17 cellular contexts compared by ENCODE assay signal in the genomic region with DNA sequence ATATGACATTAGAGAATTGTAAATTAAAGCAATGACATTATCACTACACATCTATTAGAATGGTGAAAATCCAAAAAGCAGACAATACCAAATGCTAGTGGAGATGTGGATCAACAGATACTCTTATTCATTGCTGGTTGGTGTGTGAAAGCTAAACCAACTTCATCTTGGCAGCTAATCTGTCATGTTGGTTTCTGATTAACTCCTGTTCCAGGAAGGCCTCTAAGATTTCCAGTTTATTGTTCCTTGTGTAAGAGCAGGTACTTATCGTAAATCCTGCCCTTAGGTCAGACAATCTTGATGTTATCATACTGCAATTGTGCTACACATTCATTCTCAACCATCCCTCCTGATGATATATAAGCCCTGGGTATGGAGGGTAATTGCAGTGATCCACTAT.
A peak's percentile ranks its signal among the peaks of the same experiment; 100 is the strongest.
DNase-seq lines count a peak whose midpoint lies in the region; ATAC-seq, FAIRE-seq and TF ChIP-seq lines count a peak whose summit lies in the region.
"Had no signal": no experiment of that assay in that cellular context is flagged by ENCODE, and none has a peak within 500 bp of the region (broad histone marks: within the 10 kb centered on the region; RNA-seq: fewer than 3 reads in every experiment).

No MANE protein-coding gene starts in this region.

- H3K36me3 ChIP-seq in mucosa of descending colon (ENCODE audit: low read depth): no peaks in the 10 kb centered on the region
- H3K36me3 ChIP-seq: BLaER1 treated with 17β-estradiol and CSF1 and Interleukin-3, amounts not matched to agents 10 nM and 100 nM had no signal

- TF ChIP-seq CTCF in LNCaP clone FGC (IDR thresholded peaks at IDR 0.05; ENCODE audit: control insufficient read depth, extremely low read depth, insufficient read depth) (no peak), mucosa of descending colon (IDR thresholded peaks at IDR 0.05) (no peak)

- peak; percentile 96 for FAIRE-seq in colon (lab: Jason Lieb, UNC)
- FAIRE-seq: A204.1, D721Med, G401.6, GM12891, GM18507, H54 had no signal

- intact Hi-C loops in mucosa of descending colon (cut with DNase I, micrococcal nuclease): no loop called here

- H3K4me3 ChIP-seq in LNCaP clone FGC (ENCODE audit: low read depth, low read length) (no peak overlapping the region), mucosa of descending colon (no peak overlapping the region)
- H3K4me3 ChIP-seq: BLaER1 treated with 17β-estradiol and CSF1 and Interleukin-3, amounts not matched to agents 10 nM and 100 nM; GM23338 had no signal

- TF ChIP-seq POLR2A in GM18505 (IDR thresholded peaks at IDR 0.05; ENCODE audit: borderline replicate concordance, extremely low read depth, insufficient read depth, insufficient read length): no peak

- ATAC-seq in mucosa of descending colon (peak; percentile 89), GM18505 (IDR thresholded peaks at IDR 0.05; ENCODE audit: unreplicated experiment) (no peak)
- ATAC-seq: CD8-positive, alpha-beta T cell; GM23338 had no signal

- no peaks in the 10 kb centered on the region for H3K4me1 ChIP-seq in mucosa of descending colon (ENCODE audit: low read depth)
- H3K4me1 ChIP-seq: BLaER1 treated with 17β-estradiol and CSF1 and Interleukin-3, amounts not matched to agents 10 nM and 100 nM had no signal

- no peaks in the 10 kb centered on the region for H3K9me3 ChIP-seq in mucosa of descending colon

- DNase-seq in LNCaP clone FGC (ENCODE audit: low read depth) (peak; percentile 32), mucosa of descending colon (peak in 1 of 3 donors; percentile 16), SHP77 (lab: John Stamatoyannopoulos, UW) (no peak), Ammon's horn (ENCODE audit: low spot score) (no peak)
- no peak for DNase-seq in stimulated activated CD4-positive, alpha-beta T cell treated with anti-CD3 and anti-CD28 coated beads, Interleukin-2, amount 100 ng/mL, for 24 hours
- DNase-seq: CD8-positive, alpha-beta T cell; HCEC 1CT had no signal
